ENCODE assay signal across 9 cellular contexts in genomic region chr3:46087871-46088270, GRCh38.
DNase-seq lines count a peak whose midpoint lies in the region; ATAC-seq and TF ChIP-seq lines count a peak whose summit lies in the region.
"Had no signal": no experiment of that assay in that cellular context is flagged by ENCODE, and none has a peak within 500 bp of the region (broad histone marks: within the 10 kb centered on the region; RNA-seq: fewer than 3 reads in every experiment).

No MANE protein-coding gene starts in this region.

- peak; percentile 57 for ATAC-seq in activated CD8-positive, alpha-beta T cell treated with anti-CD3 and anti-CD28 coated beads, Interleukin-2, amount 10 ng/mL, durations not matched to agents 7 days and 5 days
- ATAC-seq in lung (ENCODE audit: insufficient read depth, low FRiP score) (no peak), HG03342 (IDR thresholded peaks at IDR 0.05; ENCODE audit: unreplicated experiment) (no peak), body of pancreas (no peak), HG03196 (IDR thresholded peaks at IDR 0.05; ENCODE audit: unreplicated experiment) (no peak)

- POLR2A ChIA-PET in activated CD8-positive, alpha-beta T cell treated with anti-CD3 and anti-CD28 coated beads, Interleukin-2, amount 10 ng/mL, durations not matched to agents 7 days and 5 days (lab: Charles Lee): interaction anchor here (0.5 to 1.3 kb wide), 2 partner anchors 149 to 229 kb away, joined by 3 to 4 read pairs; no protein-coding TSS in a partner anchor

- H3K4me1 ChIP-seq in lung (ENCODE audit: control insufficient read depth in 2 of 2, insufficient read depth in 2 of 2, low read length in 2 of 2) (peaks cover 0 to 2% of the 10 kb centered on the region in 2 donors), body of pancreas (no peaks in the 10 kb centered on the region), colonic mucosa (no peaks in the 10 kb centered on the region)
- H3K4me1 ChIP-seq: sigmoid colon had no signal

- peaks cover 62% of the 10 kb centered on the region for H3K4me1 Mint-ChIP-seq in activated CD8-positive, alpha-beta T cell treated with anti-CD3 and anti-CD28 coated beads, Interleukin-2, amount 10 ng/mL, durations not matched to agents 7 days and 5 days (ENCODE audit: low read depth)

- H3K27me3 ChIP-seq in lung (ENCODE audit: control insufficient read depth, insufficient read depth): no peaks in the 10 kb centered on the region
- H3K27me3 ChIP-seq in body of pancreas: no peaks in the 10 kb centered on the region
- H3K27me3 ChIP-seq in colonic mucosa: no peaks in the 10 kb centered on the region
- H3K27me3 ChIP-seq: sigmoid colon had no signal

- in situ Hi-C loops in Caki2 (cut with HindIII; ENCODE audit: low pct_unique_long_range_greater_than_20kb, low sequenced_read_pairs): no loop called here

- H3K36me3 Mint-ChIP-seq in activated CD8-positive, alpha-beta T cell treated with anti-CD3 and anti-CD28 coated beads, Interleukin-2, amount 10 ng/mL, durations not matched to agents 7 days and 5 days (ENCODE audit: low read depth): peaks cover 6% of the 10 kb centered on the region

- H3K27me3 Mint-ChIP-seq in activated CD8-positive, alpha-beta T cell treated with anti-CD3 and anti-CD28 coated beads, Interleukin-2, amount 10 ng/mL, durations not matched to agents 7 days and 5 days (ENCODE audit: low read depth): no peaks in the 10 kb centered on the region

- no peak overlapping the region for H3K9ac ChIP-seq in colonic mucosa (ENCODE audit: low read depth in 2 of 2, low read length in 2 of 2)

- H3K36me3 ChIP-seq in lung (ENCODE audit: control insufficient read depth in 2 of 2, insufficient read depth in 2 of 2, low read length in 2 of 2): no peaks in the 10 kb centered on the region
- no peaks in the 10 kb centered on the region for H3K36me3 ChIP-seq in body of pancreas (replicated peaks in 1 of 2; ENCODE audit: insufficient read depth in 1 of 2, low read depth in 2 of 2)
- H3K36me3 ChIP-seq in colonic mucosa: no peaks in the 10 kb centered on the region
- H3K36me3 ChIP-seq: sigmoid colon had no signal

- intact Hi-C loops in body of pancreas (cut with DNase I): loop anchor here (10.0 kb wide), 1 partner anchor 323 kb away; no protein-coding TSS in a partner anchor
- intact Hi-C loops in colonic mucosa (cut with DNase I): no loop called here

- H3K27ac Mint-ChIP-seq in activated CD8-positive, alpha-beta T cell treated with anti-CD3 and anti-CD28 coated beads, Interleukin-2, amount 10 ng/mL, durations not matched to agents 7 days and 5 days: no peak overlapping the region

- no peak for TF ChIP-seq POLR2A in body of pancreas (IDR thresholded peaks at IDR 0.05)

- 57 to 60% methylated on average over 3 of the region's 3 CpGs for WGBS in lung, 2 donors
- 70 to 73% methylated on average over 3 of the region's 3 CpGs for WGBS in body of pancreas, 2 donors

- CTCF ChIA-PET in activated CD8-positive, alpha-beta T cell treated with anti-CD3 and anti-CD28 coated beads, Interleukin-2, amount 10 ng/mL, durations not matched to agents 7 days and 5 days (lab: Charles Lee): interaction anchor here (1.1 to 17.0 kb wide), 13 partner anchors 9 to 295 kb away, joined by 3 to 287 read pairs (median 13); partner anchors contain the start of genes CCR1 and CCR5

- H3K4me3 ChIP-seq in lung (no peak overlapping the region), body of pancreas (no peak overlapping the region), colonic mucosa (no peak overlapping the region)
- H3K4me3 ChIP-seq: sigmoid colon had no signal

- no peak overlapping the region for H3K4me3 Mint-ChIP-seq in activated CD8-positive, alpha-beta T cell treated with anti-CD3 and anti-CD28 coated beads, Interleukin-2, amount 10 ng/mL, durations not matched to agents 7 days and 5 days

- H3K9me3 Mint-ChIP-seq in activated CD8-positive, alpha-beta T cell treated with anti-CD3 and anti-CD28 coated beads, Interleukin-2, amount 10 ng/mL, durations not matched to agents 7 days and 5 days (ENCODE audit: insufficient read depth): no peaks in the 10 kb centered on the region

- TF ChIP-seq CTCF in lung (IDR thresholded peaks at IDR 0.05; ENCODE audit: control extremely low read depth, extremely low read depth): peak; percentile 13
- peak in 1 of 7 experiments; percentile 21 for TF ChIP-seq CTCF in body of pancreas (IDR thresholded peaks at IDR 0.05)
- no peak for TF ChIP-seq CTCF in colonic mucosa (IDR thresholded peaks at IDR 0.05)

- DNase-seq in Caki2 (ENCODE audit: low read depth): peak; percentile 18
- peak; percentile 58 for DNase-seq in HT1080 (ENCODE audit: low read depth)
- peak; percentile 61 for DNase-seq in activated CD8-positive, alpha-beta T cell treated with anti-CD3 and anti-CD28 coated beads, Interleukin-2, amount 10 ng/mL, durations not matched to agents 7 days and 5 days
- no peak for DNase-seq in lung (ENCODE audit: low spot score)
- DNase-seq in body of pancreas: no peak
- DNase-seq in colonic mucosa: no peak
- DNase-seq: sigmoid colon had no signal

- H3K9me3 ChIP-seq in lung (ENCODE audit: control insufficient read depth in 2 of 2, insufficient read depth in 1 of 2, low read length in 1 of 2) (no peaks in the 10 kb centered on the region), body of pancreas (no peaks in the 10 kb centered on the region), colonic mucosa (no peaks in the 10 kb centered on the region)
- H3K9me3 ChIP-seq: sigmoid colon had no signal

- no peak overlapping the region for H3K27ac ChIP-seq in lung (ENCODE audit: low read depth in 1 of 2, low read length in 1 of 2)
- no peak overlapping the region for H3K27ac ChIP-seq in body of pancreas
- H3K27ac ChIP-seq in colonic mucosa: no peak overlapping the region

Comparison
In these comparisons a context has a peak if more than half of its experiments do, and no peak if none do; other contexts are left out.
1. DNase-seq: peak in Caki2 (single experiment), HT1080 (single experiment) and activated CD8-positive, alpha-beta T cell treated with anti-CD3 and anti-CD28 coated beads, Interleukin-2, amount 10 ng/mL, durations not matched to agents 7 days and 5 days (single experiment); none in lung (single experiment), body of pancreas (0 of 4) and colonic mucosa (single experiment).